ENCODE assay signal across 20 cellular contexts in genomic region chr17:48506246-48506645, GRCh38. TPM values are rescaled to one million over a fixed set of nuclear protein-coding genes. Genes with fewer than 3 reads are reported as not detected.
A peak's percentile ranks its signal among the peaks of the same experiment; 100 is the strongest.
DNase-seq lines count a peak whose midpoint lies in the region; ATAC-seq, FAIRE-seq and TF ChIP-seq lines count a peak whose summit lies in the region.
"Had no signal": no experiment of that assay in that cellular context is flagged by ENCODE, and none has a peak within 500 bp of the region (broad histone marks: within the 10 kb centered on the region; RNA-seq: fewer than 3 reads in every experiment).

No MANE protein-coding gene starts in this region.

- no peak for TF ChIP-seq POLR2A in right lobe of liver (IDR thresholded peaks at IDR 0.05)

- no peaks in the 10 kb centered on the region for H3K27me3 Mint-ChIP-seq in activated CD4-positive, alpha-beta memory T cell treated with anti-CD3 and anti-CD28 coated beads for 36 hours
- no peaks in the 10 kb centered on the region for H3K27me3 Mint-ChIP-seq in mesothelial cell of epicardium (ENCODE audit: low read depth)

- CTCF ChIA-PET in activated CD4-positive, alpha-beta memory T cell treated with anti-CD3 and anti-CD28 coated beads for 36 hours (lab: Charles Lee), result interaction anchor here (1.1 to 1.6 kb wide), 5 partner anchors 13 to 198 kb away, joined by 3 to 5 read pairs (median 4); no protein-coding TSS in a partner anchor

- H3K79me1 ChIP-seq in mesenchymal stem cell (replicated peaks; ENCODE audit: low read length, poor library complexity, severe bottlenecking), result no peaks in the 10 kb centered on the region

- no peak overlapping the region for H3K9ac ChIP-seq in mesenchymal stem cell (ENCODE audit: low read length)

- H2BK120ac ChIP-seq in mesenchymal stem cell (ENCODE audit: low read depth, low read length), result no peak overlapping the region

- no peak overlapping the region for H2AK5ac ChIP-seq in mesenchymal stem cell (ENCODE audit: low read length, severe bottlenecking)

- peak overlapping the region in 1 of 2 experiments; percentile 19 for H3K4ac ChIP-seq in mesenchymal stem cell (ENCODE audit: low read depth in 1 of 2, low read length in 2 of 2)

- no peak overlapping the region for H2AFZ ChIP-seq in mesenchymal stem cell (ENCODE audit: low read depth, low read length)

- H3K23ac ChIP-seq in mesenchymal stem cell (ENCODE audit: low read length in 2 of 2), result no peak overlapping the region

- H2BK15ac ChIP-seq in mesenchymal stem cell (ENCODE audit: low read depth, poor library complexity, severe bottlenecking), result no peak overlapping the region

- no peak overlapping the region for H3K4me2 ChIP-seq in mesenchymal stem cell (ENCODE audit: low read length, poor library complexity, severe bottlenecking)

- H2BK5ac ChIP-seq in mesenchymal stem cell (ENCODE audit: low read depth, low read length, poor library complexity, severe bottlenecking), result no peak overlapping the region

- ATAC-seq in right lobe of liver, result no peak

- no peak overlapping the region for H3K4me3 Mint-ChIP-seq in activated CD4-positive, alpha-beta memory T cell treated with anti-CD3 and anti-CD28 coated beads for 36 hours
- H3K4me3 Mint-ChIP-seq in mesothelial cell of epicardium, result no peak overlapping the region
- H3K4me3 Mint-ChIP-seq: activated T-cell treated with anti-CD3 and anti-CD28 coated beads, Interleukin-2, amount 50 U/mL, for 4 hours; H9 had no signal

- peak overlapping the region; percentile 7 to 81 for H2BK12ac ChIP-seq in mesenchymal stem cell (ENCODE audit: low read length in 2 of 2)

- H3K4me1 Mint-ChIP-seq in activated CD4-positive, alpha-beta memory T cell treated with anti-CD3 and anti-CD28 coated beads for 36 hours (ENCODE audit: low read depth), result peaks cover 26% of the 10 kb centered on the region
- peaks cover 47% of the 10 kb centered on the region for H3K4me1 Mint-ChIP-seq in mesothelial cell of epicardium

- no peak overlapping the region for H4K91ac ChIP-seq in mesenchymal stem cell (ENCODE audit: low read length)

- no peaks in the 10 kb centered on the region for H3K36me3 Mint-ChIP-seq in activated CD4-positive, alpha-beta memory T cell treated with anti-CD3 and anti-CD28 coated beads for 36 hours
- no peaks in the 10 kb centered on the region for H3K36me3 Mint-ChIP-seq in mesothelial cell of epicardium

- H3K18ac ChIP-seq in mesenchymal stem cell (ENCODE audit: low read depth in 1 of 2, low read length in 2 of 2), result peak overlapping the region; percentile 8 to 31

- peak overlapping the region; percentile 18 for H3K27ac Mint-ChIP-seq in activated CD4-positive, alpha-beta memory T cell treated with anti-CD3 and anti-CD28 coated beads for 36 hours
- no peak overlapping the region for H3K27ac Mint-ChIP-seq in mesothelial cell of epicardium
- H3K27ac Mint-ChIP-seq: H9 had no signal

- no peaks in the 10 kb centered on the region for H3K9me3 Mint-ChIP-seq in activated CD4-positive, alpha-beta memory T cell treated with anti-CD3 and anti-CD28 coated beads for 36 hours
- H3K9me3 Mint-ChIP-seq in mesothelial cell of epicardium, result no peaks in the 10 kb centered on the region
- H3K9me3 Mint-ChIP-seq: activated T-cell treated with anti-CD3 and anti-CD28 coated beads, Interleukin-2, amount 50 U/mL, for 4 hours; H9 had no signal

- WGBS in mesenchymal stem cell, result 91% methylated on average over 5 of the region's 5 CpGs
- WGBS in right lobe of liver (ENCODE audit: insufficient coverage, low coverage, low lambda C conversion rate, missing lambda C conversion rate), result 35% methylated on average over 2 of the region's 5 CpGs

- no peak for TF ChIP-seq CTCF in right lobe of liver (IDR thresholded peaks at IDR 0.05)
- no peak for TF ChIP-seq CTCF in mesothelial cell of epicardium (IDR thresholded peaks at IDR 0.05; ENCODE audit: unreplicated experiment)

- peaks cover 3% of the 10 kb centered on the region for H3K4me1 ChIP-seq in mesenchymal stem cell (ENCODE audit: control insufficient read depth, insufficient read depth, low read depth, low read length)
- no peaks in the 10 kb centered on the region for H3K4me1 ChIP-seq in right lobe of liver
- H3K4me1 ChIP-seq: ascending aorta, lower lobe of right lung had no signal

- H3K4me3 ChIP-seq in mesenchymal stem cell (ENCODE audit: insufficient read depth in 1 of 2, low read depth in 1 of 2, low read length in 2 of 2) (no peak overlapping the region), right lobe of liver (no peak overlapping the region)
- H3K4me3 ChIP-seq: ascending aorta, dorsolateral prefrontal cortex, lower lobe of right lung, sigmoid colon had no signal

- H3K27ac ChIP-seq in mesenchymal stem cell (ENCODE audit: low read length, poor library complexity, severe bottlenecking) (no peak overlapping the region), right lobe of liver (no peak overlapping the region)
- H3K27ac ChIP-seq: 22Rv1, ascending aorta, dorsolateral prefrontal cortex, lower lobe of right lung had no signal

- H3K9me3 ChIP-seq in mesenchymal stem cell (ENCODE audit: control insufficient read depth, low read length), result no peaks in the 10 kb centered on the region
- no peaks in the 10 kb centered on the region for H3K9me3 ChIP-seq in right lobe of liver
- H3K9me3 ChIP-seq: ascending aorta, lower lobe of right lung, sigmoid colon had no signal

- H3K36me3 ChIP-seq in mesenchymal stem cell (ENCODE audit: control insufficient read depth in 1 of 2, insufficient read depth in 2 of 2, low read depth in 1 of 2, low read length in 2 of 2) (no peaks in the 10 kb centered on the region), right lobe of liver (no peaks in the 10 kb centered on the region)
- H3K36me3 ChIP-seq: ascending aorta, lower lobe of right lung, sigmoid colon had no signal

- no peak overlapping the region for H3K14ac ChIP-seq in mesenchymal stem cell (ENCODE audit: low read length in 2 of 2)

- no peak overlapping the region for H4K8ac ChIP-seq in mesenchymal stem cell (ENCODE audit: low read length)

- POLR2A ChIA-PET in activated CD4-positive, alpha-beta memory T cell treated with anti-CD3 and anti-CD28 coated beads for 36 hours (lab: Charles Lee), result no interaction called here

- peak; percentile 15 for FAIRE-seq in GM18507 (lab: Jason Lieb, UNC)

- DNase-seq in DMS53 (lab: John Stamatoyannopoulos, UW), result peak; percentile 64
- DNase-seq in DMS53 treated with DMSO at 0.1 percent for 48 hours (lab: John Stamatoyannopoulos, UW; ENCODE audit: unreplicated experiment), result no peak
- no peak for DNase-seq in GM18507 (ENCODE audit: extremely low spot score, insufficient read length, low read depth)
- no peak for DNase-seq in activated CD4-positive, alpha-beta memory T cell treated with anti-CD3 and anti-CD28 coated beads for 36 hours
- no peak for DNase-seq in mesenchymal stem cell
- DNase-seq in right lobe of liver, result no peak
- DNase-seq in NCI-H2107 (lab: John Stamatoyannopoulos, UW), result no peak
- DNase-seq in mesothelial cell of epicardium (ENCODE audit: low spot score in 2 of 2, unreplicated experiment in 2 of 2), result no peak
- DNase-seq: activated CD4-positive, CD25-positive, alpha-beta regulatory T cell treated with anti-CD3 and anti-CD28 coated beads, Interleukin-2, amount 50 U/mL, for 72 hours; dorsolateral prefrontal cortex; H9; lower lobe of right lung; NCI-H187 treated with DMSO at 0.1 percent for 48 hours; nucleus accumbens; sigmoid colon; stimulated activated naive CD4-positive, alpha-beta T cell had no signal

- intact Hi-C loops in activated CD4-positive, alpha-beta memory T cell treated with anti-CD3 and anti-CD28 coated beads for 36 hours (cut with micrococcal nuclease), result no loop called here
- intact Hi-C loops in right lobe of liver (cut with DNase I), result no loop called here

- H3K27me3 ChIP-seq in mesenchymal stem cell (ENCODE audit: control insufficient read depth in 1 of 2, insufficient read depth in 1 of 2, low read length in 2 of 2) (no peaks in the 10 kb centered on the region), right lobe of liver (no peaks in the 10 kb centered on the region)
- H3K27me3 ChIP-seq: ascending aorta, sigmoid colon had no signal

RNA-seq across cellular contexts. Expression of gene HOXB1, which starts 24.6 kb away (rescaled TPM):
- not detected for total RNA-seq in activated CD4-positive, alpha-beta memory T cell treated with anti-CD3 and anti-CD28 coated beads for 36 hours
- not detected for polyA plus RNA-seq in mesenchymal stem cell (2013, experiment 1 of 2)
- not detected for polyA plus RNA-seq in mesenchymal stem cell (2013, experiment 2 of 2)
- not detected for total RNA-seq in right lobe of liver
- total RNA-seq in mesothelial cell of epicardium, result 0.24 to 0.43 TPM (median 0.25 TPM) in 3 replicates
- total RNA-seq: activated T-cell treated with anti-CD3 and anti-CD28 coated beads, Interleukin-2, amount 50 U/mL, for 4 hours; ascending aorta; dorsolateral prefrontal cortex; fibroblast of villous mesenchyme; H9; lower lobe of right lung had no signal

RNA-seq across cellular contexts. Expression of gene HOXB2, which starts 38.7 kb away (rescaled TPM):
- 10 to 100 TPM; 13.3 to 16.8 TPM for total RNA-seq in activated CD4-positive, alpha-beta memory T cell treated with anti-CD3 and anti-CD28 coated beads for 36 hours
- 51.3 TPM for polyA plus RNA-seq in mesenchymal stem cell (2013, experiment 1 of 2)
- polyA plus RNA-seq in mesenchymal stem cell (2013, experiment 2 of 2), result 53.0 TPM
- total RNA-seq in right lobe of liver (1 to 10 TPM; 1.1 to 1.9 (median 1.5) TPM), mesothelial cell of epicardium (46.6 to 47.2 TPM (median 46.7 TPM) in 3 replicates)
- total RNA-seq: H9 had no signal

Comparison
In these comparisons a context has a peak if more than half of its experiments do, and no peak if none do; other contexts are left out.
1. RNA of gene HOXB2, which starts 38.7 kb away (total RNA-seq): 46.6 to 47.2 TPM in mesothelial cell of epicardium and 13.3 to 16.8 TPM in activated CD4-positive, alpha-beta memory T cell treated with anti-CD3 and anti-CD28 coated beads for 36 hours; 1.1 to 1.9 TPM in right lobe of liver; every median in the first group is over 4 times any median in the second.